Comparison of ENCODE assay signal across 23 cellular contexts in genomic region chr5:95876782-95877181, GRCh38. TPM values are rescaled to one million over a fixed set of nuclear protein-coding genes. Genes with fewer than 3 reads are reported as not detected.
DNase-seq lines count a peak whose midpoint lies in the region; ATAC-seq and TF ChIP-seq lines count a peak whose summit lies in the region.
"Had no signal": no experiment of that assay in that cellular context is flagged by ENCODE, and none has a peak within 500 bp of the region (broad histone marks: within the 10 kb centered on the region; RNA-seq: fewer than 3 reads in every experiment).

No MANE protein-coding gene starts in this region.

- CTCF ChIA-PET in MCF 10A (lab: Yijun Ruan, JAX), result interaction anchor here (0.6 kb wide), 1 partner anchor 383 kb away, joined by 4 read pairs; no protein-coding TSS in a partner anchor

- intact Hi-C loops in stomach (cut with DNase I; ENCODE audit: low total_unique reads), result loop anchor here (10.0 kb wide), 1 partner anchor 78 kb away; no protein-coding TSS in a partner anchor
- intact Hi-C loops in Right ventricle myocardium superior (cut with DNase I), result loop anchor here (10.0 kb wide), 1 partner anchor 728 kb away; no protein-coding TSS in a partner anchor
- intact Hi-C loops in MCF 10A (cut with micrococcal nuclease), result no loop called here

- H3K4me1 Mint-ChIP-seq in neural progenitor cell, result no peaks in the 10 kb centered on the region
- no peaks in the 10 kb centered on the region for H3K4me1 Mint-ChIP-seq in MCF 10A (ENCODE audit: insufficient read depth, unreplicated experiment)

- no peak for TF ChIP-seq POLR2A in stomach (IDR thresholded peaks at IDR 0.05)

- no TSS peak for BruUV-seq in MCF 10A (replicated peaks; lab: Mats Ljungman, UMichigan)

- H3K79me2 ChIP-seq in neural progenitor cell (ENCODE audit: low read depth), result no peaks in the 10 kb centered on the region

- WGBS in stomach, 5 donors, result 35 to 66% (median 54%) methylated on average over 2 of the region's 2 CpGs

- no peak overlapping the region for H3K9ac ChIP-seq in neural progenitor cell

- H3K4me1 ChIP-seq in neural progenitor cell (no peaks in the 10 kb centered on the region), stomach (peaks cover 9 to 26% (median 21%) of the 10 kb centered on the region in 4 donors)

- POLR2A ChIA-PET in MCF 10A (lab: Yijun Ruan, JAX), result interaction anchor here (2.4 kb wide), 1 partner anchor 15 kb away, joined by 7 read pairs; no protein-coding TSS in a partner anchor

- no peak overlapping the region for H3K27ac Mint-ChIP-seq in neural progenitor cell
- no peak overlapping the region for H3K27ac Mint-ChIP-seq in MCF 10A (ENCODE audit: low read depth, unreplicated experiment)
- H3K27ac Mint-ChIP-seq: CD8-positive, alpha-beta T cell had no signal

- H3K4me2 ChIP-seq in neural progenitor cell, result no peak overlapping the region
- H3K4me2 ChIP-seq: PC-9 had no signal

- H3K4me3 Mint-ChIP-seq in neural progenitor cell (no peak overlapping the region), MCF 10A (ENCODE audit: unreplicated experiment) (no peak overlapping the region)
- H3K4me3 Mint-ChIP-seq: CD8-positive, alpha-beta T cell had no signal

- H3K9me3 ChIP-seq in neural progenitor cell (ENCODE audit: low read depth) (no peaks in the 10 kb centered on the region), stomach (no peaks in the 10 kb centered on the region)

- TF ChIP-seq EP300 in stomach (IDR thresholded peaks at IDR 0.05), result no peak

- TF ChIP-seq CTCF in neural progenitor cell (IDR thresholded peaks at IDR 0.05) (no peak), stomach (IDR thresholded peaks at IDR 0.05) (no peak), MCF 10A (IDR thresholded peaks at IDR 0.05; ENCODE audit: unreplicated experiment) (no peak)

- no peaks in the 10 kb centered on the region for H4K20me1 ChIP-seq in neural progenitor cell (ENCODE audit: low read depth)

- ATAC-seq in Right ventricle myocardium superior (ENCODE audit: poor library complexity), result no peak
- ATAC-seq: CD8-positive, alpha-beta T cell had no signal

- H3K4me3 ChIP-seq in neural progenitor cell (no peak overlapping the region), stomach (no peak overlapping the region)
- H3K4me3 ChIP-seq: PC-9, SK-N-MC had no signal

- peaks cover 5% of the 10 kb centered on the region for H3K9me3 Mint-ChIP-seq in neural progenitor cell
- H3K9me3 Mint-ChIP-seq in MCF 10A (ENCODE audit: unreplicated experiment), result no peaks in the 10 kb centered on the region
- H3K9me3 Mint-ChIP-seq: CD8-positive, alpha-beta T cell had no signal

- DNase-seq in activated CD8-positive, alpha-beta memory T cell treated with anti-CD3 and anti-CD28 coated beads, Interleukin-2, amount 50 U/mL, for 48 hours, result peak; percentile 43
- DNase-seq in activated CD8-positive, alpha-beta memory T cell treated with anti-CD3 and anti-CD28 coated beads for 24 hours, result no peak
- peak; percentile 64 for DNase-seq in islet precursor cell
- DNase-seq in neural progenitor cell (ENCODE audit: low spot score), result no peak
- no peak for DNase-seq in stomach
- DNase-seq in Right ventricle myocardium superior, result no peak
- no peak for DNase-seq in MCF 10A (ENCODE audit: unreplicated experiment)
- DNase-seq: 8988T; C1 segment of cervical spinal cord; CD8-positive, alpha-beta T cell; DMS53; GF-D8; KBM-7; NCI-H1092 treated with DMSO at 0.1 percent for 48 hours; NCI-H146; NCI-H2029; NCI-H2227 treated with DMSO at 0.1 percent for 48 hours; NCI-H510A; NCI-H748 treated with DMSO at 0.1 percent for 48 hours; PC-9; RPMI8226; SHP77 treated with DMSO at 0.1 percent for 48 hours had no signal

- H2AFZ ChIP-seq in neural progenitor cell (replicated peaks), result peak overlapping the region; percentile 20
- H2AFZ ChIP-seq: PC-9 had no signal

- no peaks in the 10 kb centered on the region for H3F3A ChIP-seq in neural progenitor cell (ENCODE audit: low read depth)

- H3K36me3 Mint-ChIP-seq in neural progenitor cell (no peaks in the 10 kb centered on the region), MCF 10A (ENCODE audit: insufficient read depth, unreplicated experiment) (peaks cover 21% of the 10 kb centered on the region)
- H3K36me3 Mint-ChIP-seq: CD8-positive, alpha-beta T cell had no signal

- H3K27me3 ChIP-seq in neural progenitor cell, result no peaks in the 10 kb centered on the region
- H3K27me3 ChIP-seq in stomach, result no peaks in the 10 kb centered on the region

- H3K27ac ChIP-seq in neural progenitor cell, result no peak overlapping the region
- H3K27ac ChIP-seq in stomach, result no peak overlapping the region
- H3K27ac ChIP-seq: PC-9, SK-N-MC had no signal

- H3K27me3 Mint-ChIP-seq in neural progenitor cell (ENCODE audit: insufficient read depth, low read depth) (no peaks in the 10 kb centered on the region), MCF 10A (ENCODE audit: insufficient read depth, unreplicated experiment) (no peaks in the 10 kb centered on the region)

- H3K36me3 ChIP-seq in neural progenitor cell (no peaks in the 10 kb centered on the region), stomach (no peaks in the 10 kb centered on the region)

RNA-seq across cellular contexts. Expression of gene GLRX, which starts 54.3 kb away (rescaled TPM):
- total RNA-seq in neural progenitor cell (ENCODE audit: low replicate concordance) (15.1 and 21.0 TPM in 2 replicates), stomach (10 to 100 TPM; 11.3 to 30.4 (median 14.0) TPM), Right ventricle myocardium superior (104 TPM), MCF 10A (2022) (41.4 and 59.2 TPM in 2 replicates)
- 100 to 1,000 TPM in 1 of 3 donors, 10 to 100 TPM in 2; 51.0 to 211 (median 65.7) TPM for polyA plus RNA-seq in stomach

Comparison
In these comparisons a context has a peak if more than half of its experiments do, and no peak if none do; other contexts are left out.
1. DNase-seq: peak in activated CD8-positive, alpha-beta memory T cell treated with anti-CD3 and anti-CD28 coated beads, Interleukin-2, amount 50 U/mL, for 48 hours (single experiment) and islet precursor cell (single experiment); none in activated CD8-positive, alpha-beta memory T cell treated with anti-CD3 and anti-CD28 coated beads for 24 hours (single experiment), neural progenitor cell (single experiment), stomach (single experiment), Right ventricle myocardium superior (single experiment) and MCF 10A (single experiment).